29 cellular contexts compared by ENCODE assay signal in the genomic region with DNA sequence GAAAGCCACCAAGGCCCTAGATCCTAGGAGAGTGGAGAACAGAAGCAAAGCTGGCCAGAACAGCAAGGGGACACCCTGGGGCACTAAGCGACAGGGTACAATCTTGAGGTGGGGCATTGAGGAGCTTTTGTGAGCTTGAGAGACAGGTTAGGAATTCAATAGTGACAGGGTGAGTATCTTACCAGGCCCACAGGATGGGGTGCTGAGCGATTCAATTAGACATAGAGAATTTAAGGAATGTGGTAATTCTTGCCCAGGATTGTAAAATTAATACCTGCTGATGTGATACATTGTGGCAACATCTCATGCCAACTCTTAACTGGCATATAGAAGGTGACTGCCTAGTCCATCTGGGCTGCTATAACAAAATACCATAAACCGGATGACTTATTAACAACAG. TPM values are rescaled to one million over a fixed set of nuclear protein-coding genes. Genes with fewer than 3 reads are reported as not detected.
DNase-seq lines count a peak whose midpoint lies in the region; ATAC-seq, FAIRE-seq and TF ChIP-seq lines count a peak whose summit lies in the region.
"Had no signal": no experiment of that assay in that cellular context is flagged by ENCODE, and none has a peak within 500 bp of the region (broad histone marks: within the 10 kb centered on the region; RNA-seq: fewer than 3 reads in every experiment).

No MANE protein-coding gene starts in this region.

- H2AFZ ChIP-seq in osteoblast (ENCODE audit: low read length) = no peak overlapping the region

- H3K9me3 ChIP-seq in osteoblast (ENCODE audit: low read depth, low read length) (no peaks in the 10 kb centered on the region), T-helper 17 cell (ENCODE audit: control insufficient read depth, low read length, poor library complexity, severe bottlenecking) (no peaks in the 10 kb centered on the region)
- H3K9me3 ChIP-seq: A549; BLaER1 treated with 17β-estradiol and CSF1 and Interleukin-3, amounts not matched to agents 10 nM and 100 nM; HAP-1; SJSA1 had no signal

- no peak overlapping the region for H3K4me3 ChIP-seq in bronchial epithelial cell (ENCODE audit: low read depth, low read length)
- no peak overlapping the region for H3K4me3 ChIP-seq in osteoblast (ENCODE audit: insufficient read depth, low read length)
- H3K4me3 ChIP-seq: A549; BLaER1 treated with 17β-estradiol and CSF1 and Interleukin-3, amounts not matched to agents 10 nM and 100 nM; HAP-1; SJSA1 had no signal

- no peak overlapping the region for H3K27ac ChIP-seq in osteoblast (ENCODE audit: low read depth, low read length)
- H3K27ac ChIP-seq: A549; BLaER1 treated with 17β-estradiol and CSF1 and Interleukin-3, amounts not matched to agents 10 nM and 100 nM; SJSA1 had no signal

- no peak for TF ChIP-seq CTCF in bronchial epithelial cell (IDR thresholded peaks at IDR 0.05; ENCODE audit: insufficient read depth, low read length, severe bottlenecking)
- TF ChIP-seq CTCF in osteoblast (IDR thresholded peaks at IDR 0.05; ENCODE audit: extremely low read depth, low read depth, low read length) = no peak

- no peaks in the 10 kb centered on the region for H3K79me2 ChIP-seq in osteoblast (ENCODE audit: insufficient read depth, low read length)

- no peak overlapping the region for H3K27ac Mint-ChIP-seq in T-helper 17 cell
- H3K27ac Mint-ChIP-seq: CD4-positive, alpha-beta memory T cell; HFFc6 had no signal

- H4K20me1 ChIP-seq in osteoblast (ENCODE audit: insufficient read depth, low read length) = no peaks in the 10 kb centered on the region
- H4K20me1 ChIP-seq: BLaER1 treated with 17β-estradiol and CSF1 and Interleukin-3, amounts not matched to agents 10 nM and 100 nM had no signal

- peaks cover 20% of the 10 kb centered on the region for H3K27me3 Mint-ChIP-seq in T-helper 17 cell
- H3K27me3 Mint-ChIP-seq: CD4-positive, alpha-beta memory T cell had no signal

- no peak for ATAC-seq in HG02759 (IDR thresholded peaks at IDR 0.05; ENCODE audit: unreplicated experiment)
- ATAC-seq in GM19397 (IDR thresholded peaks at IDR 0.05; ENCODE audit: unreplicated experiment) = no peak
- ATAC-seq in T-helper 17 cell = no peak

- H3K27me3 ChIP-seq in bronchial epithelial cell (ENCODE audit: control insufficient read depth, insufficient read depth, low read length) (peaks cover 4% of the 10 kb centered on the region), osteoblast (ENCODE audit: insufficient read depth, low read length) (peaks cover 7% of the 10 kb centered on the region)
- H3K27me3 ChIP-seq: BLaER1 treated with 17β-estradiol and CSF1 and Interleukin-3, amounts not matched to agents 10 nM and 100 nM; SJSA1 had no signal

- no peaks in the 10 kb centered on the region for H3K4me1 ChIP-seq in osteoblast (ENCODE audit: insufficient read depth, low read length)
- H3K4me1 ChIP-seq: A549, HAP-1, SJSA1 had no signal

- H3K4me2 ChIP-seq in osteoblast (ENCODE audit: insufficient read depth, low read length) = no peak overlapping the region
- H3K4me2 ChIP-seq: A549; BLaER1 treated with 17β-estradiol and CSF1 and Interleukin-3, amounts not matched to agents 10 nM and 100 nM had no signal

- H3K36me3 Mint-ChIP-seq in T-helper 17 cell (ENCODE audit: low read depth) = no peaks in the 10 kb centered on the region
- H3K36me3 Mint-ChIP-seq: CD4-positive, alpha-beta memory T cell had no signal

- DNase-seq in A172 (ENCODE audit: low spot score) (peak; percentile 49), LoVo (ENCODE audit: low spot score) (peak; percentile 2), bronchial epithelial cell (ENCODE audit: low read depth) (peak; percentile 5), osteoblast (ENCODE audit: insufficient read length, low spot score, missing footprints) (peak; percentile 34), T-helper 17 cell (no peak)
- no peak for DNase-seq in activated naive CD4-positive, alpha-beta T cell treated with anti-CD3 and anti-CD28 coated beads, Interleukin-2, amount 50 U/mL, for 16 hours
- DNase-seq: AML-193; CD4-positive, alpha-beta memory T cell; COR-L47; DMS53; GOT3; HFFc6; KG1; NCI-H1048; NCI-H1417; NCI-H1694; NCI-H2081; NCI-H2227 treated with DMSO at 0.1 percent for 48 hours; NCI-H69; Right ventricle myocardium superior had no signal

- H3K4me1 Mint-ChIP-seq in T-helper 17 cell = peaks cover 4% of the 10 kb centered on the region
- H3K4me1 Mint-ChIP-seq: CD4-positive, alpha-beta memory T cell had no signal

- no peak overlapping the region for H3K4me3 Mint-ChIP-seq in T-helper 17 cell
- H3K4me3 Mint-ChIP-seq: CD4-positive, alpha-beta memory T cell; HFFc6 had no signal

- FAIRE-seq in bronchial epithelial cell (lab: Jason Lieb, UNC) = no peak
- FAIRE-seq: A549 had no signal

- H3K36me3 ChIP-seq in bronchial epithelial cell (ENCODE audit: control insufficient read depth, insufficient read depth, low read length) = no peaks in the 10 kb centered on the region
- no peaks in the 10 kb centered on the region for H3K36me3 ChIP-seq in osteoblast (ENCODE audit: insufficient read depth, low read length)
- H3K36me3 ChIP-seq: BLaER1 treated with 17β-estradiol and CSF1 and Interleukin-3, amounts not matched to agents 10 nM and 100 nM; HAP-1; SJSA1 had no signal

RNA-seq across cellular contexts. Expression of gene RBP3, which starts 14.0 kb away (rescaled TPM):
- total RNA-seq in A172 (2014; rRNA removed; shearing (Covaris generic)) = not detected in 2 replicates
- total RNA-seq in bronchial epithelial cell = not detected in 2 replicates
- not detected in 2 replicates for total RNA-seq in osteoblast
- not detected for total RNA-seq in T-helper 17 cell
- total RNA-seq: CD4-positive, alpha-beta memory T cell; Daoy; G401; HFFc6; NCI-H460; Right ventricle myocardium superior; SJSA1 had no signal

RNA-seq across cellular contexts. Expression of gene ZNF488, which starts 21.9 kb away (rescaled TPM):
- total RNA-seq in A172 (2014; rRNA removed; shearing (Covaris generic)) = 2.6 and 3.6 TPM in 2 replicates
- under 0.01 and 0.13 TPM in 2 replicates for total RNA-seq in bronchial epithelial cell
- under 0.01 and 0.29 TPM in 2 replicates for total RNA-seq in osteoblast
- not detected for total RNA-seq in T-helper 17 cell
- total RNA-seq: CD4-positive, alpha-beta memory T cell; G401; NCI-H460; Right ventricle myocardium superior had no signal

RNA-seq across cellular contexts. Expression of gene GDF2, which starts 39.9 kb away (rescaled TPM):
- not detected in 2 replicates for total RNA-seq in A172 (2014; rRNA removed; shearing (Covaris generic))
- total RNA-seq in bronchial epithelial cell = not detected in 2 replicates
- not detected in 2 replicates for total RNA-seq in osteoblast
- total RNA-seq in T-helper 17 cell = not detected
- total RNA-seq: CD4-positive, alpha-beta memory T cell; Daoy; G401; HFFc6; NCI-H460; Right ventricle myocardium superior; SJSA1 had no signal

Comparison
In these comparisons a context has a peak if more than half of its experiments do, and no peak if none do; other contexts are left out.
1. DNase-seq: peak in A172 (single experiment), LoVo (single experiment), bronchial epithelial cell (single experiment) and osteoblast (single experiment); none in activated naive CD4-positive, alpha-beta T cell treated with anti-CD3 and anti-CD28 coated beads, Interleukin-2, amount 50 U/mL, for 16 hours (single experiment) and T-helper 17 cell (0 of 3).